Comparison of ENCODE assay signal across 25 cellular contexts in genomic region chr11:131638889-131639288, GRCh38.
DNase-seq lines count a peak whose midpoint lies in the region; ATAC-seq, FAIRE-seq and TF ChIP-seq lines count a peak whose summit lies in the region.
"Had no signal": no experiment of that assay in that cellular context is flagged by ENCODE, and none has a peak within 500 bp of the region (broad histone marks: within the 10 kb centered on the region; RNA-seq: fewer than 3 reads in every experiment).

No MANE protein-coding gene starts in this region.

- H3K36me3 ChIP-seq in right atrium auricular region (no peaks in the 10 kb centered on the region), Loucy (ENCODE audit: insufficient read depth, low read length) (no peaks in the 10 kb centered on the region), K562 (ENCODE audit: control insufficient read depth, insufficient read depth, low read length) (no peaks in the 10 kb centered on the region)
- H3K36me3 ChIP-seq: BLaER1 treated with 17β-estradiol and CSF1 and Interleukin-3, amounts not matched to agents 10 nM and 100 nM had no signal

- H3K27me3 Mint-ChIP-seq in stimulated activated memory B cell treated with anti-CD40 and anti-IgM and Interleukin-4, amounts not matched to agents 10 μg/mL and 1 μg/mL and 100 μg/mL, for 72 hours, result no peaks in the 10 kb centered on the region
- H3K27me3 Mint-ChIP-seq: B cell; CD4-positive, alpha-beta T cell had no signal

- POLR2A ChIA-PET in K562 (lab: Yijun Ruan, JAX), result no interaction called here

- no peaks in the 10 kb centered on the region for H3K79me2 ChIP-seq in Loucy (ENCODE audit: insufficient read depth, low read length)
- no peaks in the 10 kb centered on the region for H3K79me2 ChIP-seq in K562 (ENCODE audit: control insufficient read depth, insufficient read depth, low read length)

- no peaks in the 10 kb centered on the region for H3K9me1 ChIP-seq in K562 (ENCODE audit: control insufficient read depth, insufficient read depth, low read length)

- H3K4me3 ChIP-seq in right atrium auricular region (no peak overlapping the region), Loucy (ENCODE audit: low read length, poor library complexity, severe bottlenecking) (no peak overlapping the region), K562 (no peak overlapping the region)
- H3K4me3 ChIP-seq: A549; BLaER1 treated with 17β-estradiol and CSF1 and Interleukin-3, amounts not matched to agents 10 nM and 100 nM; GM12878 had no signal

- peaks cover 8% of the 10 kb centered on the region; the same call in 1 of the 2 replicates for H3F3A ChIP-seq in Loucy (ENCODE audit: low read depth)

- H3K9me3 ChIP-seq in right atrium auricular region (no peaks in the 10 kb centered on the region), Loucy (ENCODE audit: insufficient read depth, low read depth, low read length) (no peaks in the 10 kb centered on the region), K562 (replicated peaks; ENCODE audit: control insufficient read depth, insufficient read depth, low read depth, low read length) (no peaks in the 10 kb centered on the region)
- H3K9me3 ChIP-seq: A549; BLaER1 treated with 17β-estradiol and CSF1 and Interleukin-3, amounts not matched to agents 10 nM and 100 nM; Caco-2 had no signal

- no peak for TF ChIP-seq EP300 in K562 (IDR thresholded peaks at IDR 0.05; ENCODE audit: low read length)

- in situ Hi-C loops in K562 (cut with MboI), result no loop called here

- 0% methylated on average over 3 of the region's 3 CpGs for WGBS in K562 (ENCODE audit: insufficient coverage, low coverage, missing lambda C conversion rate)

- TF ChIP-seq RAD21 in K562 (CRISPR knock-in tag; conservative IDR thresholded peaks at IDR 0.05 in 1 of 2, IDR thresholded peaks at IDR 0.05 in 1 of 2), result no peak

- intact Hi-C loops in Right ventricle myocardium superior (cut with DNase I) (no loop called here), K562 (cut with micrococcal nuclease) (no loop called here)

- H4K20me1 ChIP-seq in Loucy (ENCODE audit: insufficient read depth, low read length, poor library complexity, severe bottlenecking) (no peaks in the 10 kb centered on the region), K562 (replicated peaks; ENCODE audit: control insufficient read depth, insufficient read depth, low read length) (no peaks in the 10 kb centered on the region)
- H4K20me1 ChIP-seq: BLaER1 treated with 17β-estradiol and CSF1 and Interleukin-3, amounts not matched to agents 10 nM and 100 nM had no signal

- H3K4me1 ChIP-seq in right atrium auricular region, result no peaks in the 10 kb centered on the region
- peaks cover 82% of the 10 kb centered on the region for H3K4me1 ChIP-seq in Loucy (ENCODE audit: insufficient read depth, low read length, poor library complexity, severe bottlenecking)
- no peaks in the 10 kb centered on the region for H3K4me1 ChIP-seq in K562 (replicated peaks in 1 of 2; ENCODE audit: control insufficient read depth in 2 of 2, insufficient read depth in 2 of 2, low read length in 2 of 2)
- H3K4me1 ChIP-seq: A549, Caco-2 had no signal

- no peak overlapping the region for H3K4me3 Mint-ChIP-seq in stimulated activated memory B cell treated with anti-CD40 and anti-IgM and Interleukin-4, amounts not matched to agents 10 μg/mL and 1 μg/mL and 100 μg/mL, for 72 hours
- H3K4me3 Mint-ChIP-seq: B cell; CD4-positive, alpha-beta T cell; CD8-positive, alpha-beta T cell had no signal

- TF ChIP-seq CTCF in right atrium auricular region (IDR thresholded peaks at IDR 0.05), result no peak
- no peak for TF ChIP-seq CTCF in Loucy (conservative IDR thresholded peaks at IDR 0.05; ENCODE audit: low read length)
- no peak for TF ChIP-seq CTCF in K562 (IDR thresholded peaks at IDR 0.05 in 2 of 3, conservative IDR thresholded peaks at IDR 0.05 in 1 of 3; ENCODE audit: insufficient read depth in 2 of 3, low read depth in 1 of 3, low read length in 3 of 3)

- H3K9me2 ChIP-seq in Loucy (replicated peaks; ENCODE audit: low read depth, low read length), result no peaks in the 10 kb centered on the region

- H3K27me3 ChIP-seq in right atrium auricular region (no peaks in the 10 kb centered on the region), Loucy (ENCODE audit: insufficient read depth, low read length, poor library complexity, severe bottlenecking) (no peaks in the 10 kb centered on the region), K562 (ENCODE audit: control insufficient read depth in 2 of 2, insufficient read depth in 2 of 2, low read length in 2 of 2) (no peaks in the 10 kb centered on the region)
- H3K27me3 ChIP-seq: BLaER1 treated with 17β-estradiol and CSF1 and Interleukin-3, amounts not matched to agents 10 nM and 100 nM had no signal

- FAIRE-seq in K562 (lab: Jason Lieb, UNC), result no peak
- FAIRE-seq: A549, D721Med, GM12878, GM12892, GM18507, GM19239 had no signal

- H3K4me2 ChIP-seq in Loucy (ENCODE audit: low read depth, low read length, poor library complexity, severe bottlenecking) (peak overlapping the region; percentile 72), K562 (ENCODE audit: insufficient read depth, low read length) (no peak overlapping the region)
- H3K4me2 ChIP-seq: A549; BLaER1 treated with 17β-estradiol and CSF1 and Interleukin-3, amounts not matched to agents 10 nM and 100 nM had no signal

- peak overlapping the region; percentile 83 for H3K9ac ChIP-seq in Loucy (ENCODE audit: low read depth, low read length, poor library complexity, severe bottlenecking)
- no peak overlapping the region for H3K9ac ChIP-seq in K562 (ENCODE audit: insufficient read depth in 1 of 2, low read depth in 2 of 2, low read length in 2 of 2)
- H3K9ac ChIP-seq: BLaER1 treated with 17β-estradiol and CSF1 and Interleukin-3, amounts not matched to agents 10 nM and 100 nM had no signal

- no TSS peak for BruUV-seq in K562 (replicated peaks; lab: Mats Ljungman, UMichigan)

- DNase-seq in right atrium auricular region (ENCODE audit: low spot score) (peak; percentile 2), Right ventricle myocardium superior (no peak), K562 (ENCODE audit: extremely low read depth in 1 of 4, low spot score in 3 of 4) (no peak), NCI-H1417 (lab: John Stamatoyannopoulos, UW) (no peak)
- no peak for DNase-seq in activated CD4-positive, alpha-beta T cell treated with anti-CD3 and anti-CD28 coated beads for 4 hours
- DNase-seq: AML-193; Caco-2; Calu3; CD4-positive, alpha-beta T cell; CD8-positive, alpha-beta T cell; DMS79 treated with DMSO at 0.1 percent for 48 hours; EL; GDM1 had no signal

- peaks cover 3% of the 10 kb centered on the region for H3K9me3 Mint-ChIP-seq in stimulated activated memory B cell treated with anti-CD40 and anti-IgM and Interleukin-4, amounts not matched to agents 10 μg/mL and 1 μg/mL and 100 μg/mL, for 72 hours

- no peak overlapping the region for H3K27ac ChIP-seq in right atrium auricular region
- no peak overlapping the region for H3K27ac ChIP-seq in K562 (ENCODE audit: extremely low read depth, low read depth, low read length)
- H3K27ac ChIP-seq: 22Rv1; A549; BLaER1 treated with 17β-estradiol and CSF1 and Interleukin-3, amounts not matched to agents 10 nM and 100 nM; C4-2B had no signal

- H3K4me1 Mint-ChIP-seq in stimulated activated memory B cell treated with anti-CD40 and anti-IgM and Interleukin-4, amounts not matched to agents 10 μg/mL and 1 μg/mL and 100 μg/mL, for 72 hours, result no peaks in the 10 kb centered on the region
- H3K4me1 Mint-ChIP-seq: B cell had no signal

- CTCF ChIA-PET in K562 (lab: Yijun Ruan, JAX; ENCODE audit: low intra/inter-chr PET ratio), result no interaction called here

- H3K36me3 Mint-ChIP-seq in stimulated activated memory B cell treated with anti-CD40 and anti-IgM and Interleukin-4, amounts not matched to agents 10 μg/mL and 1 μg/mL and 100 μg/mL, for 72 hours, result peaks cover under 1% of the 10 kb centered on the region
- H3K36me3 Mint-ChIP-seq: CD8-positive, alpha-beta T cell had no signal

- no peak overlapping the region for H2AFZ ChIP-seq in Loucy (ENCODE audit: low read length)
- H2AFZ ChIP-seq in K562 (ENCODE audit: low read depth, low read length), result no peak overlapping the region

- H3K27ac Mint-ChIP-seq in stimulated activated memory B cell treated with anti-CD40 and anti-IgM and Interleukin-4, amounts not matched to agents 10 μg/mL and 1 μg/mL and 100 μg/mL, for 72 hours, result no peak overlapping the region
- H3K27ac Mint-ChIP-seq: B cell; CD4-positive, alpha-beta T cell; CD8-positive, alpha-beta T cell had no signal

- no peak for TF ChIP-seq POLR2A in K562 (conservative IDR thresholded peaks at IDR 0.05)

- no peak for ATAC-seq in Right ventricle myocardium superior (ENCODE audit: poor library complexity)
- ATAC-seq in K562, result no peak
- ATAC-seq in stimulated activated memory B cell treated with anti-CD40 and anti-IgM and Interleukin-4, amounts not matched to agents 10 μg/mL and 1 μg/mL and 100 μg/mL, for 72 hours, result no peak
- ATAC-seq: A549; CD8-positive, alpha-beta T cell; GM12878 had no signal

TF ChIP-seq in K562, 482 proteins besides CTCF, POLR2A, EP300 and RAD21 (continues in another document):
- TF ChIP-seq ZFP36 (IDR thresholded peaks at IDR 0.05; ENCODE audit: low read depth, low read length, partially characterized antibody) (peak; percentile 69), PRDM10 (IDR thresholded peaks at IDR 0.05; ENCODE audit: partially characterized antibody) (no peak), RBM25 (IDR thresholded peaks at IDR 0.05; ENCODE audit: low read depth, low read length, severe bottlenecking) (peak; percentile 90), NCOR1 (IDR thresholded peaks at IDR 0.05) (no peak)
